1 cellular context compared by ENCODE assay signal in the genomic region with DNA sequence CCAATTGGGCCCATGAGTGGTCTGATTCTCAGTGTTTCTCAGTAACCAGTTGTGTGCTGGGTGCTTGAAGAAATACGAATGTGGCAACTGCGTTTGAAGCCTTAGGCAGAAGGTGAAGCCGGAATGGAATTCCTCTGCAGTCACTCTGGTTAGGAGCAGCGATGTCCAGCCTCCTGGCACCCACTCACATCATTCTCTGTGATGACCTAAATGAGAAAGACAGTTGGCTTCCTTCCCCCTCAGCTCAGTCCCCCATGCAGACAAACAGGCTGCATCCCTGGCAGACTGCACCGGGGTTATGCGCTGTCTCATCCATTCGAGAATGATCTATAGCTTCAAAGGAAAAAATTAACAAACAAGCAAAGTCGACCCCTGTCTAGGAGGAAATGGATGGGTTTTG.
TF ChIP-seq lines count a peak whose summit lies in the region.

No MANE protein-coding gene starts in this region.

TF ChIP-seq in GM23338, 12 proteins besides CTCF, POLR2A, EP300 and RAD21 (continued from another document):
- TF ChIP-seq, protein P1, sequence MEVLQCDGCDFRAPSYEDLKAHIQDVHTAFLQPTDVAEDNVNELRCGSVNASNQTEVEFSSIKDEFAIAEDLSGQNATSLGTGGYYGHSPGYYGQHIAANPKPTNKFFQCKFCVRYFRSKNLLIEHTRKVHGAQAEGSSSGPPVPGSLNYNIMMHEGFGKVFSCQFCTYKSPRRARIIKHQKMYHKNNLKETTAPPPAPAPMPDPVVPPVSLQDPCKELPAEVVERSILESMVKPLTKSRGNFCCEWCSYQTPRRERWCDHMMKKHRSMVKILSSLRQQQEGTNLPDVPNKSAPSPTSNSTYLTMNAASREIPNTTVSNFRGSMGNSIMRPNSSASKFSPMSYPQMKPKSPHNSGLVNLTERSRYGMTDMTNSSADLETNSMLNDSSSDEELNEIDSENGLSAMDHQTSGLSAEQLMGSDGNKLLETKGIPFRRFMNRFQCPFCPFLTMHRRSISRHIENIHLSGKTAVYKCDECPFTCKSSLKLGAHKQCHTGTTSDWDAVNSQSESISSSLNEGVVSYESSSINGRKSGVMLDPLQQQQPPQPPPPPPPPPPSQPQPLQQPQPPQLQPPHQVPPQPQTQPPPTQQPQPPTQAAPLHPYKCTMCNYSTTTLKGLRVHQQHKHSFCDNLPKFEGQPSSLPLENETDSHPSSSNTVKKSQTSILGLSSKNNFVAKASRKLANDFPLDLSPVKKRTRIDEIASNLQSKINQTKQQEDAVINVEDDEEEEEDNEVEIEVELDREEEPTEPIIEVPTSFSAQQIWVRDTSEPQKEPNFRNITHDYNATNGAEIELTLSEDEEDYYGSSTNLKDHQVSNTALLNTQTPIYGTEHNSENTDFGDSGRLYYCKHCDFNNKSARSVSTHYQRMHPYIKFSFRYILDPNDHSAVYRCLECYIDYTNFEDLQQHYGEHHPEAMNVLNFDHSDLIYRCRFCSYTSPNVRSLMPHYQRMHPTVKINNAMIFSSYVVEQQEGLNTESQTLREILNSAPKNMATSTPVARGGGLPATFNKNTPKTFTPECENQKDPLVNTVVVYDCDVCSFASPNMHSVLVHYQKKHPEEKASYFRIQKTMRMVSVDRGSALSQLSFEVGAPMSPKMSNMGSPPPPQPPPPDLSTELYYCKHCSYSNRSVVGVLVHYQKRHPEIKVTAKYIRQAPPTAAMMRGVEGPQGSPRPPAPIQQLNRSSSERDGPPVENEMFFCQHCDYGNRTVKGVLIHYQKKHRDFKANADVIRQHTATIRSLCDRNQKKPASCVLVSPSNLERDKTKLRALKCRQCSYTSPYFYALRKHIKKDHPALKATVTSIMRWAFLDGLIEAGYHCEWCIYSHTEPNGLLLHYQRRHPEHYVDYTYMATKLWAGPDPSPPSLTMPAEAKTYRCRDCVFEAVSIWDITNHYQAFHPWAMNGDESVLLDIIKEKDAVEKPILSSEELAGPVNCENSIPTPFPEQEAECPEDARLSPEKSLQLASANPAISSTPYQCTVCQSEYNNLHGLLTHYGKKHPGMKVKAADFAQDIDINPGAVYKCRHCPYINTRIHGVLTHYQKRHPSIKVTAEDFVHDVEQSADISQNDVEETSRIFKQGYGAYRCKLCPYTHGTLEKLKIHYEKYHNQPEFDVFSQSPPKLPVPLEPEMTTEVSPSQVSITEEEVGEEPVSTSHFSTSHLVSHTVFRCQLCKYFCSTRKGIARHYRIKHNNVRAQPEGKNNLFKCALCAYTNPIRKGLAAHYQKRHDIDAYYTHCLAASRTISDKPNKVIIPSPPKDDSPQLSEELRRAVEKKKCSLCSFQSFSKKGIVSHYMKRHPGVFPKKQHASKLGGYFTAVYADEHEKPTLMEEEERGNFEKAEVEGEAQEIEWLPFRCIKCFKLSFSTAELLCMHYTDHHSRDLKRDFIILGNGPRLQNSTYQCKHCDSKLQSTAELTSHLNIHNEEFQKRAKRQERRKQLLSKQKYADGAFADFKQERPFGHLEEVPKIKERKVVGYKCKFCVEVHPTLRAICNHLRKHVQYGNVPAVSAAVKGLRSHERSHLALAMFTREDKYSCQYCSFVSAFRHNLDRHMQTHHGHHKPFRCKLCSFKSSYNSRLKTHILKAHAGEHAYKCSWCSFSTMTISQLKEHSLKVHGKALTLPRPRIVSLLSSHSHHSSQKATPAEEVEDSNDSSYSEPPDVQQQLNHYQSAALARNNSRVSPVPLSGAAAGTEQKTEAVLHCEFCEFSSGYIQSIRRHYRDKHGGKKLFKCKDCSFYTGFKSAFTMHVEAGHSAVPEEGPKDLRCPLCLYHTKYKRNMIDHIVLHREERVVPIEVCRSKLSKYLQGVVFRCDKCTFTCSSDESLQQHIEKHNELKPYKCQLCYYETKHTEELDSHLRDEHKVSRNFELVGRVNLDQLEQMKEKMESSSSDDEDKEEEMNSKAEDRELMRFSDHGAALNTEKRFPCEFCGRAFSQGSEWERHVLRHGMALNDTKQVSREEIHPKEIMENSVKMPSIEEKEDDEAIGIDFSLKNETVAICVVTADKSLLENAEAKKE (CRISPR knock-in tag; IDR thresholded peaks at IDR 0.05), result no peak
- TF ChIP-seq JUNB (IDR thresholded peaks at IDR 0.05; ENCODE audit: unreplicated experiment) (no peak), ZNF114 (CRISPR knock-in tag; IDR thresholded peaks at IDR 0.05) (no peak), EZH2phosphoT487 (IDR thresholded peaks at IDR 0.05; ENCODE audit: unreplicated experiment) (no peak)
